ENCODE assay signal across 8 cellular contexts in the genomic region with DNA sequence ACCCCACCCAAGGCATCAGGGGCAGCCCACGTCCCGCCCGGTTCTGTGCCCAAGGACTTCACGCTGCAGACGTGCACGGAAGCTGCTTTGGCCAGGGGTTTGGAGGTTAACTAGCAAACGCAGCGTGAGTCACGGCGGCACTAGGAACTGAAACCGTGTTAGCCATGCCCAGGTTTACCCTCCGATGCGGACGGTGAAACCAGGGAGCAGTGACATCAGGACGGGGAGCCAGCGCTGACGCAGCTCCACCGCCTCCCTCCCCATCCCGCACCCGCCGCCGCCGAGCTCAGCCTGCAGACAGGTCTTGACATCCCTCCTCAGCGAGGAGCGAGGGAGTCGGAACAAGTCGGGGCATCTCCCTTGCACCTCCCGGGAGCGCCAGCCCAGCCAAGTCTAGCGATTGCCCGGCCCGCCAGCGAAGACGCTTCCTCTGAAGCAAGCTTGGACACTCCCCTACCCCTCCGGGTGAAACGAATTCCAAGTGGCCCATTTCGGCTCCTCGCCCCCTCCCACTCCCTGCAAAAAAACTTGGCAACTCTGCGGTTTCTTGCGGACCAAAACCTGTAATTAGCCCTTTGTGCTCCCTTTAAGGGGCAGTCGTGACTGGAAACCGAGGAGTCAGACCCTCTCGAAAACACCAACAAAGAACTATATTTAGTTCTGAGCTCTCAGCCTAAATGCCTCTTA. TPM values are rescaled to one million over a fixed set of nuclear protein-coding genes. Genes with fewer than 3 reads are reported as not detected.
DNase-seq lines count a peak whose midpoint lies in the region; ATAC-seq and TF ChIP-seq lines count a peak whose summit lies in the region.

No MANE protein-coding gene starts in this region.

- TF ChIP-seq CTCF in CD4-positive, alpha-beta T cell (IDR thresholded peaks at IDR 0.05) = no peak
- no peak for TF ChIP-seq CTCF in omental fat pad (IDR thresholded peaks at IDR 0.05)

- H3K27me3 Mint-ChIP-seq in CD4-positive, alpha-beta T cell = no peaks in the 10 kb centered on the region
- H3K27me3 Mint-ChIP-seq in activated naive CD4-positive, alpha-beta T cell treated with anti-CD3 and anti-CD28 coated beads for 36 hours (ENCODE audit: low read depth) = no peaks in the 10 kb centered on the region

- peak overlapping the region; percentile 90 for H3K4me3 ChIP-seq in thymus (ENCODE audit: low read length)

- H3K27me3 ChIP-seq in CD4-positive, alpha-beta T cell (ENCODE audit: control insufficient read depth, insufficient read depth, low read length) = no peaks in the 10 kb centered on the region
- H3K27me3 ChIP-seq in thymus (ENCODE audit: control insufficient read depth, insufficient read depth) = no peaks in the 10 kb centered on the region

- H3K4me1 ChIP-seq in thymus (ENCODE audit: control insufficient read depth, insufficient read depth, low read length) = peaks cover 10% of the 10 kb centered on the region

- CTCF ChIA-PET in CD4-positive, alpha-beta T cell (lab: Charles Lee) = interaction anchor here (0.7 to 1.7 kb wide), 4 partner anchors 127 to 141 kb away, joined by 3 to 6 read pairs (median 4); no protein-coding TSS in a partner anchor
- CTCF ChIA-PET in activated naive CD4-positive, alpha-beta T cell treated with anti-CD3 and anti-CD28 coated beads for 36 hours (lab: Charles Lee) = interaction anchor here (0.6 to 1.2 kb wide), 8 partner anchors 23 to 498 kb away, joined by 3 to 6 read pairs (median 3); no protein-coding TSS in a partner anchor

- intact Hi-C loops in CD4-positive, alpha-beta T cell (cut with DNase I, micrococcal nuclease) = loop anchor here (1.0 to 10.0 kb wide), 11 partner anchors 61 to 1162 kb away; a partner anchor contains a TSS
- intact Hi-C loops in activated naive CD4-positive, alpha-beta T cell treated with anti-CD3 and anti-CD28 coated beads for 36 hours (cut with micrococcal nuclease) = loop anchor here (1.0 to 5.0 kb wide), 14 partner anchors 22 to 1958 kb away; a partner anchor contains a TSS

- no peaks in the 10 kb centered on the region for H3K9me3 Mint-ChIP-seq in CD4-positive, alpha-beta T cell
- H3K9me3 Mint-ChIP-seq in activated naive CD4-positive, alpha-beta T cell treated with anti-CD3 and anti-CD28 coated beads for 36 hours = no peaks in the 10 kb centered on the region

- H3K36me3 Mint-ChIP-seq in CD4-positive, alpha-beta T cell (ENCODE audit: low read depth) = peaks cover 27% of the 10 kb centered on the region
- H3K36me3 Mint-ChIP-seq in activated naive CD4-positive, alpha-beta T cell treated with anti-CD3 and anti-CD28 coated beads for 36 hours (ENCODE audit: low read depth) = peaks cover 9% of the 10 kb centered on the region

- H3K4me3 Mint-ChIP-seq in CD4-positive, alpha-beta T cell = peak overlapping the region; percentile 100
- H3K4me3 Mint-ChIP-seq in activated naive CD4-positive, alpha-beta T cell treated with anti-CD3 and anti-CD28 coated beads for 36 hours = peak overlapping the region; percentile 98

- H3K9me3 ChIP-seq in CD4-positive, alpha-beta T cell (ENCODE audit: control insufficient read depth, low read length) = no peaks in the 10 kb centered on the region
- H3K9me3 ChIP-seq in thymus (ENCODE audit: control insufficient read depth) = peaks cover 1% of the 10 kb centered on the region

- H3K36me3 ChIP-seq in thymus (ENCODE audit: control insufficient read depth, insufficient read depth) = no peaks in the 10 kb centered on the region

- H3K27ac ChIP-seq in CD4-positive, alpha-beta T cell (ENCODE audit: low read depth, low read length) = peak overlapping the region; percentile 66
- peak overlapping the region; percentile 93 for H3K27ac ChIP-seq in thymus (ENCODE audit: low read depth)

- peak; percentile 47 to 79 (median 62) for DNase-seq in CD4-positive, alpha-beta T cell
- peak; percentile 55 for DNase-seq in SIG-M5 (lab: John Stamatoyannopoulos, UW)
- peak; percentile 88 for DNase-seq in activated naive CD4-positive, alpha-beta T cell treated with anti-CD3 and anti-CD28 coated beads for 36 hours
- DNase-seq in globus pallidus (ENCODE audit: low spot score) = peak; percentile 47
- DNase-seq in omental fat pad (ENCODE audit: low spot score) = peak; percentile 44

- POLR2A ChIA-PET in CD4-positive, alpha-beta T cell (lab: Charles Lee) = interaction anchor here (0.7 to 7.8 kb wide), 35 partner anchors 10 to 1958 kb away, joined by 3 to 101 read pairs (median 5); a partner anchor contains a TSS

- peak; percentile 18 for ATAC-seq in CD4-positive, alpha-beta T cell (ENCODE audit: poor library complexity)
- ATAC-seq in GM19397 (IDR thresholded peaks at IDR 0.05; ENCODE audit: unreplicated experiment) = peak; percentile 27
- ATAC-seq in HG03558 (IDR thresholded peaks at IDR 0.05; ENCODE audit: extremely low read depth, unreplicated experiment) = peak; percentile 23
- peak; percentile 61 for ATAC-seq in omental fat pad (ENCODE audit: low FRiP score)

- H3K4me1 Mint-ChIP-seq in CD4-positive, alpha-beta T cell (ENCODE audit: low read depth) = peaks cover 44% of the 10 kb centered on the region
- H3K4me1 Mint-ChIP-seq in activated naive CD4-positive, alpha-beta T cell treated with anti-CD3 and anti-CD28 coated beads for 36 hours (ENCODE audit: low read depth) = peaks cover 21% of the 10 kb centered on the region

- peak overlapping the region; percentile 95 for H3K27ac Mint-ChIP-seq in CD4-positive, alpha-beta T cell
- peak overlapping the region; percentile 96 for H3K27ac Mint-ChIP-seq in activated naive CD4-positive, alpha-beta T cell treated with anti-CD3 and anti-CD28 coated beads for 36 hours

- WGBS in thymus = under 1% methylated on average over 43 of the region's 43 CpGs

RNA-seq across cellular contexts. Expression of a gene that starts 1.4 kb away (rescaled TPM):
- total RNA-seq in CD4-positive, alpha-beta T cell = 10 to 100 TPM; 13.8 to 14.8 TPM
- 1 to 10 TPM; 8.6 to 8.7 TPM for total RNA-seq in activated naive CD4-positive, alpha-beta T cell treated with anti-CD3 and anti-CD28 coated beads for 36 hours
- total RNA-seq in omental fat pad = 10 to 100 TPM; 14.7 to 28.1 (median 20.8) TPM
- 12.3 TPM for polyA plus RNA-seq in thymus

Comparison
In these comparisons a context has a peak if more than half of its experiments do, and no peak if none do; other contexts are left out.
1. Peak in every context shown above with its lines: DNase-seq, ATAC-seq, H3K4me3 ChIP-seq and H3K27ac ChIP-seq.